Comparison of ENCODE assay signal across 19 cellular contexts in genomic region chr10:1134156-1134555, GRCh38.
DNase-seq lines count a peak whose midpoint lies in the region; ATAC-seq lines count a peak whose summit lies in the region.
"Had no signal": no experiment of that assay in that cellular context is flagged by ENCODE, and none has a peak within 500 bp of the region (broad histone marks: within the 10 kb centered on the region; RNA-seq: fewer than 3 reads in every experiment).

No MANE protein-coding gene starts in this region.

- H3K36me3 Mint-ChIP-seq in activated naive CD8-positive, alpha-beta T cell treated with anti-CD3 and anti-CD28 coated beads, Interleukin-2, amount 10 ng/mL, durations not matched to agents 7 days and 5 days, result peaks cover 35% of the 10 kb centered on the region
- peaks cover 14% of the 10 kb centered on the region for H3K36me3 Mint-ChIP-seq in activated naive CD8-positive, alpha-beta T cell treated with anti-CD3 and anti-CD28 coated beads for 36 hours
- peaks cover 34% of the 10 kb centered on the region for H3K36me3 Mint-ChIP-seq in activated T-helper 17 cell treated with anti-CD3 and anti-CD28 coated beads, Interleukin-2, amount 50 U/mL, for 72 hours (ENCODE audit: low read depth)
- H3K36me3 Mint-ChIP-seq in memory B cell, result peaks cover 24% of the 10 kb centered on the region

- H3K27ac Mint-ChIP-seq in activated naive CD8-positive, alpha-beta T cell treated with anti-CD3 and anti-CD28 coated beads, Interleukin-2, amount 10 ng/mL, durations not matched to agents 7 days and 5 days, result peak overlapping the region; percentile 28
- H3K27ac Mint-ChIP-seq in activated naive CD8-positive, alpha-beta T cell treated with anti-CD3 and anti-CD28 coated beads for 36 hours, result no peak overlapping the region
- peak overlapping the region; percentile 79 for H3K27ac Mint-ChIP-seq in activated T-helper 17 cell treated with anti-CD3 and anti-CD28 coated beads, Interleukin-2, amount 50 U/mL, for 72 hours
- peak overlapping the region; percentile 29 for H3K27ac Mint-ChIP-seq in memory B cell

- H3K9me3 Mint-ChIP-seq in activated naive CD8-positive, alpha-beta T cell treated with anti-CD3 and anti-CD28 coated beads, Interleukin-2, amount 10 ng/mL, durations not matched to agents 7 days and 5 days, result peaks cover 9% of the 10 kb centered on the region
- peaks cover 8% of the 10 kb centered on the region for H3K9me3 Mint-ChIP-seq in activated naive CD8-positive, alpha-beta T cell treated with anti-CD3 and anti-CD28 coated beads for 36 hours
- peaks cover 11% of the 10 kb centered on the region for H3K9me3 Mint-ChIP-seq in activated T-helper 17 cell treated with anti-CD3 and anti-CD28 coated beads, Interleukin-2, amount 50 U/mL, for 72 hours
- H3K9me3 Mint-ChIP-seq in memory B cell, result peaks cover 9% of the 10 kb centered on the region

- POLR2A ChIA-PET in activated naive CD8-positive, alpha-beta T cell treated with anti-CD3 and anti-CD28 coated beads, Interleukin-2, amount 10 ng/mL, durations not matched to agents 7 days and 5 days (lab: Charles Lee), result no interaction called here

- no peak for ATAC-seq in activated naive CD8-positive, alpha-beta T cell treated with anti-CD3 and anti-CD28 coated beads, Interleukin-2, amount 10 ng/mL, durations not matched to agents 7 days and 5 days (ENCODE audit: low read depth)
- no peak for ATAC-seq in activated T-helper 17 cell treated with anti-CD3 and anti-CD28 coated beads, Interleukin-2, amount 50 U/mL, for 72 hours (replicated peaks)
- no peak for ATAC-seq in memory B cell (ENCODE audit: low read depth)
- no peak for ATAC-seq in HG02970 (IDR thresholded peaks at IDR 0.05; ENCODE audit: low FRiP score, unreplicated experiment)
- ATAC-seq: Panc1 had no signal

- H3K4me3 Mint-ChIP-seq in activated naive CD8-positive, alpha-beta T cell treated with anti-CD3 and anti-CD28 coated beads, Interleukin-2, amount 10 ng/mL, durations not matched to agents 7 days and 5 days, result no peak overlapping the region
- H3K4me3 Mint-ChIP-seq in activated naive CD8-positive, alpha-beta T cell treated with anti-CD3 and anti-CD28 coated beads for 36 hours, result no peak overlapping the region
- no peak overlapping the region for H3K4me3 Mint-ChIP-seq in activated T-helper 17 cell treated with anti-CD3 and anti-CD28 coated beads, Interleukin-2, amount 50 U/mL, for 72 hours
- H3K4me3 Mint-ChIP-seq in memory B cell, result no peak overlapping the region
- H3K4me3 Mint-ChIP-seq: CD4-positive, alpha-beta memory T cell had no signal

- peaks cover 20% of the 10 kb centered on the region for H3K4me1 Mint-ChIP-seq in activated naive CD8-positive, alpha-beta T cell treated with anti-CD3 and anti-CD28 coated beads, Interleukin-2, amount 10 ng/mL, durations not matched to agents 7 days and 5 days
- H3K4me1 Mint-ChIP-seq in activated naive CD8-positive, alpha-beta T cell treated with anti-CD3 and anti-CD28 coated beads for 36 hours, result peaks cover 9% of the 10 kb centered on the region
- peaks cover 5% of the 10 kb centered on the region for H3K4me1 Mint-ChIP-seq in activated T-helper 17 cell treated with anti-CD3 and anti-CD28 coated beads, Interleukin-2, amount 50 U/mL, for 72 hours
- no peaks in the 10 kb centered on the region for H3K4me1 Mint-ChIP-seq in memory B cell

- H3K27me3 Mint-ChIP-seq in activated naive CD8-positive, alpha-beta T cell treated with anti-CD3 and anti-CD28 coated beads, Interleukin-2, amount 10 ng/mL, durations not matched to agents 7 days and 5 days, result peaks cover 4% of the 10 kb centered on the region
- H3K27me3 Mint-ChIP-seq in activated naive CD8-positive, alpha-beta T cell treated with anti-CD3 and anti-CD28 coated beads for 36 hours, result no peaks in the 10 kb centered on the region
- no peaks in the 10 kb centered on the region for H3K27me3 Mint-ChIP-seq in activated T-helper 17 cell treated with anti-CD3 and anti-CD28 coated beads, Interleukin-2, amount 50 U/mL, for 72 hours
- no peaks in the 10 kb centered on the region for H3K27me3 Mint-ChIP-seq in memory B cell
- H3K27me3 Mint-ChIP-seq: CD4-positive, alpha-beta memory T cell had no signal

- DNase-seq in activated naive CD8-positive, alpha-beta T cell treated with anti-CD3 and anti-CD28 coated beads, Interleukin-2, amount 10 ng/mL, durations not matched to agents 7 days and 5 days, result no peak
- DNase-seq in activated naive CD8-positive, alpha-beta T cell treated with anti-CD3 and anti-CD28 coated beads for 36 hours, result no peak
- DNase-seq in memory B cell (ENCODE audit: low spot score in 2 of 2), result no peak
- no peak for DNase-seq in NCI-H345 (lab: John Stamatoyannopoulos, UW)
- no peak for DNase-seq in mucosa of gallbladder (ENCODE audit: low spot score)
- DNase-seq: Calu3; CD4-positive, alpha-beta memory T cell; DMS53; GDM1; IMR-90; MV-4-11; NCI-H1105 treated with DMSO at 0.1 percent for 48 hours; NCI-H2029 treated with DMSO at 0.1 percent for 48 hours; NCI-H2171; NCI-H524 treated with DMSO at 0.1 percent for 48 hours; NCI-H82 had no signal
